In the genomic region with DNA sequence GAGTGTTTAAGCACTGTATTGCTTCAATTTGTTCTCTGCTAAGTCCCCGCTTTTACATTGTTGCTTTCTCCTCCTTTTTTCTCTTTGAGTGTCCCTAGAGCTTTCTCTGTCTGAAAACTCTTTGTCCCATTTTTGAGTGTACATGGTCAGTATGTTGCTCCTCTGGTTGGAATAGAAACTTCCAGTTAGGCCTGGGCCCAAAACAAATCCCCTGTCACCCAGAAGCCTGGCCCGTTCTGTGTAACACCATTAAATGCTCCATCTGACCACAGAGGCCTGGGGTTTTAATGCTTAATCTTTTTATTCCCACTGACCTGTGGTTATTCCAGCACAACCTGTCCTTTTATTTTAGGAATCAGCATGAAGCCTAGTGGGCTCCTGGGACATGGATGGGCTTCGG, we compare ENCODE assay signal across 17 cellular contexts. TPM values are rescaled to one million over a fixed set of nuclear protein-coding genes. Genes with fewer than 3 reads are reported as not detected.
DNase-seq lines count a peak whose midpoint lies in the region; ATAC-seq and TF ChIP-seq lines count a peak whose summit lies in the region.
"Had no signal": no experiment of that assay in that cellular context is flagged by ENCODE, and none has a peak within 500 bp of the region (broad histone marks: within the 10 kb centered on the region; RNA-seq: fewer than 3 reads in every experiment).

No MANE protein-coding gene starts in this region.

- POLR2A ChIA-PET in activated B cell treated with CpG ODN at 0.5 μM for 24 hours (lab: Charles Lee) = no interaction called here

- H3K79me2 ChIP-seq in H9 (ENCODE audit: insufficient read depth, low read length) = no peaks in the 10 kb centered on the region

- H4K5ac ChIP-seq in H9 (ENCODE audit: insufficient read length, low read depth, low read length) = no peak overlapping the region

- ATAC-seq in activated B cell treated with CpG ODN at 0.5 μM for 24 hours (ENCODE audit: low read depth) (no peak), GM18870 (IDR thresholded peaks at IDR 0.05; ENCODE audit: unreplicated experiment) (no peak)
- ATAC-seq in stimulated activated memory B cell treated with anti-CD40 and anti-IgM and Interleukin-4, amounts not matched to agents 10 μg/mL and 1 μg/mL and 100 μg/mL, for 72 hours = no peak

- no peaks in the 10 kb centered on the region for H3K27me3 ChIP-seq in endodermal cell (ENCODE audit: control insufficient read depth, insufficient read depth, low read length, poor library complexity, severe bottlenecking)
- H3K27me3 ChIP-seq in H9 (ENCODE audit: insufficient read depth, low read length) = no peaks in the 10 kb centered on the region
- H3K27me3 ChIP-seq: Peyer's patch had no signal

- H3K9ac ChIP-seq in endodermal cell (ENCODE audit: extremely low read depth, low read length, poor library complexity, severe bottlenecking) = no peak overlapping the region
- H3K9ac ChIP-seq in H9 (ENCODE audit: extremely low read depth, insufficient read length, low read length) = no peak overlapping the region
- H3K9ac ChIP-seq: KMS-11 had no signal

- no peaks in the 10 kb centered on the region for H4K20me1 ChIP-seq in H9 (ENCODE audit: control insufficient read depth, insufficient read depth, insufficient read length)

- H2BK120ac ChIP-seq in H9 (ENCODE audit: low read depth, low read length, poor library complexity, severe bottlenecking) = no peak overlapping the region

- no peaks in the 10 kb centered on the region for H3K36me3 ChIP-seq in endodermal cell (ENCODE audit: control insufficient read depth, insufficient read depth, low read length)
- H3K36me3 ChIP-seq: Peyer's patch had no signal

- no peaks in the 10 kb centered on the region for H3K36me3 Mint-ChIP-seq in activated B cell treated with CpG ODN at 0.5 μM for 24 hours (ENCODE audit: low read depth)
- peaks cover 4% of the 10 kb centered on the region for H3K36me3 Mint-ChIP-seq in glutamatergic neuron (ENCODE audit: unreplicated experiment)
- no peaks in the 10 kb centered on the region for H3K36me3 Mint-ChIP-seq in stimulated activated memory B cell treated with anti-CD40 and anti-IgM and Interleukin-4, amounts not matched to agents 10 μg/mL and 1 μg/mL and 100 μg/mL, for 72 hours
- no peaks in the 10 kb centered on the region for H3K36me3 Mint-ChIP-seq in endodermal cell (ENCODE audit: low read depth)
- H3K36me3 Mint-ChIP-seq in H9 (ENCODE audit: insufficient read depth in 1 of 3, low read depth in 3 of 3) = no peaks in the 10 kb centered on the region
- H3K36me3 Mint-ChIP-seq: CD4-positive, CD25-positive, alpha-beta regulatory T cell had no signal

- H3K9me3 Mint-ChIP-seq in activated B cell treated with CpG ODN at 0.5 μM for 24 hours (no peaks in the 10 kb centered on the region), glutamatergic neuron (ENCODE audit: unreplicated experiment) (peaks cover 3% of the 10 kb centered on the region), endodermal cell (no peaks in the 10 kb centered on the region), H9 (no peaks in the 10 kb centered on the region; a peak in 1 of 5 replicates)
- no peaks in the 10 kb centered on the region for H3K9me3 Mint-ChIP-seq in stimulated activated memory B cell treated with anti-CD40 and anti-IgM and Interleukin-4, amounts not matched to agents 10 μg/mL and 1 μg/mL and 100 μg/mL, for 72 hours
- H3K9me3 Mint-ChIP-seq: HFFc6 had no signal

- H3K18ac ChIP-seq in H9 (ENCODE audit: insufficient read length, low read depth, low read length) = no peak overlapping the region

- H3K4me2 ChIP-seq in H9 (ENCODE audit: insufficient read depth, insufficient read length, low read length) = no peak overlapping the region
- H3K4me2 ChIP-seq: KMS-11 had no signal

- no peak overlapping the region for H3T11ph ChIP-seq in H9 (ENCODE audit: low read length)

- H3K4me3 ChIP-seq in endodermal cell (ENCODE audit: low read length) = no peak overlapping the region
- H3K4me3 ChIP-seq: Peyer's patch had no signal

- H2BK12ac ChIP-seq in H9 (ENCODE audit: insufficient read length, low read depth, low read length) = no peak overlapping the region

- CTCF ChIA-PET in activated B cell treated with CpG ODN at 0.5 μM for 24 hours (lab: Charles Lee) = interaction anchor here (1.1 kb wide), 1 partner anchor 49 kb away, joined by 3 read pairs; no protein-coding TSS in a partner anchor

- H3K9me3 ChIP-seq in endodermal cell (ENCODE audit: control insufficient read depth, low read length) (no peaks in the 10 kb centered on the region), H9 (ENCODE audit: control insufficient read depth, low read depth, low read length) (no peaks in the 10 kb centered on the region)
- H3K9me3 ChIP-seq: Caco-2, Peyer's patch had no signal

- H3K4me3 Mint-ChIP-seq in activated B cell treated with CpG ODN at 0.5 μM for 24 hours (no peak overlapping the region), glutamatergic neuron (ENCODE audit: unreplicated experiment) (no peak overlapping the region), endodermal cell (no peak overlapping the region), H9 (no peak overlapping the region)
- H3K4me3 Mint-ChIP-seq in stimulated activated memory B cell treated with anti-CD40 and anti-IgM and Interleukin-4, amounts not matched to agents 10 μg/mL and 1 μg/mL and 100 μg/mL, for 72 hours = no peak overlapping the region
- H3K4me3 Mint-ChIP-seq: CD4-positive, CD25-positive, alpha-beta regulatory T cell; HFFc6 had no signal

- peaks cover 7% of the 10 kb centered on the region for H3K4me1 ChIP-seq in endodermal cell (ENCODE audit: control insufficient read depth, insufficient read depth, low read length)
- no peaks in the 10 kb centered on the region for H3K4me1 ChIP-seq in H9 (ENCODE audit: insufficient read depth, low read length)
- H3K4me1 ChIP-seq: Peyer's patch had no signal

- H3K4ac ChIP-seq in H9 (ENCODE audit: low read depth, low read length) = no peak overlapping the region

- intact Hi-C loops in activated B cell treated with CpG ODN at 0.5 μM for 24 hours (cut with micrococcal nuclease) = no loop called here

- H3K23me2 ChIP-seq in H9 (ENCODE audit: insufficient read length, low read depth, low read length, poor library complexity, severe bottlenecking) = no peaks in the 10 kb centered on the region

- H3K27me3 Mint-ChIP-seq in activated B cell treated with CpG ODN at 0.5 μM for 24 hours = peaks cover 15% of the 10 kb centered on the region
- peaks cover 9% of the 10 kb centered on the region for H3K27me3 Mint-ChIP-seq in glutamatergic neuron (ENCODE audit: unreplicated experiment)
- H3K27me3 Mint-ChIP-seq in stimulated activated memory B cell treated with anti-CD40 and anti-IgM and Interleukin-4, amounts not matched to agents 10 μg/mL and 1 μg/mL and 100 μg/mL, for 72 hours = peaks cover 4% of the 10 kb centered on the region
- no peaks in the 10 kb centered on the region for H3K27me3 Mint-ChIP-seq in endodermal cell (ENCODE audit: insufficient read depth)
- H3K27me3 Mint-ChIP-seq in H9 (ENCODE audit: low read depth) = no peaks in the 10 kb centered on the region
- H3K27me3 Mint-ChIP-seq: CD4-positive, CD25-positive, alpha-beta regulatory T cell had no signal

- H4K8ac ChIP-seq in H9 (replicated peaks; ENCODE audit: insufficient read length, low read depth, low read length) = no peak overlapping the region

- H3K27ac Mint-ChIP-seq in activated B cell treated with CpG ODN at 0.5 μM for 24 hours = peak overlapping the region; percentile 65
- H3K27ac Mint-ChIP-seq in glutamatergic neuron (ENCODE audit: unreplicated experiment) = peak overlapping the region; percentile 24
- peak overlapping the region; percentile 18 for H3K27ac Mint-ChIP-seq in stimulated activated memory B cell treated with anti-CD40 and anti-IgM and Interleukin-4, amounts not matched to agents 10 μg/mL and 1 μg/mL and 100 μg/mL, for 72 hours
- no peak overlapping the region for H3K27ac Mint-ChIP-seq in endodermal cell
- H3K27ac Mint-ChIP-seq in H9 = no peak overlapping the region
- H3K27ac Mint-ChIP-seq: CD4-positive, CD25-positive, alpha-beta regulatory T cell; HFFc6 had no signal

- TF ChIP-seq CTCF in C4-2B (conservative IDR thresholded peaks at IDR 0.05) (no peak), activated B cell treated with CpG ODN at 0.5 μM for 24 hours (IDR thresholded peaks at IDR 0.05) (no peak), glutamatergic neuron (IDR thresholded peaks at IDR 0.05; ENCODE audit: partially characterized antibody, unreplicated experiment) (no peak), endodermal cell (conservative IDR thresholded peaks at IDR 0.05) (no peak), H9 (conservative IDR thresholded peaks at IDR 0.05) (no peak)

- H3K14ac ChIP-seq in H9 (ENCODE audit: insufficient read depth, low read length) = no peak overlapping the region

- no peaks in the 10 kb centered on the region for H3K79me1 ChIP-seq in H9 (ENCODE audit: insufficient read depth, low read depth, low read length, poor library complexity, severe bottlenecking)

- H2AK5ac ChIP-seq in H9 (ENCODE audit: insufficient read length, low read length) = no peak overlapping the region

- 95 to 100% methylated on average over 1 to 3 of the region's 3 CpGs for WGBS in endodermal cell (ENCODE audit: insufficient coverage in 1 of 2, insufficient read length in 1 of 2), 2 experiments
- no CpG with 5 or more reads among the region's 3 CpGs for WGBS in H9 (ENCODE audit: extremely low coverage, insufficient read length, low lambda C conversion rate)

- H2BK20ac ChIP-seq in H9 (ENCODE audit: low read depth, low read length, poor library complexity, severe bottlenecking) = no peak overlapping the region

- H3K27ac ChIP-seq in C4-2B (0 out of 2 replicates have a peak overlapping the region, but pooled peaks have one; percentile 13), endodermal cell (ENCODE audit: low read depth, low read length) (no peak overlapping the region), H9 (ENCODE audit: insufficient read length, low read depth, low read length) (no peak overlapping the region)
- H3K27ac ChIP-seq: KMS-11, Peyer's patch had no signal

- H2BK5ac ChIP-seq in H9 (ENCODE audit: insufficient read length, low read length) = no peak overlapping the region

- H2BK15ac ChIP-seq in H9 (ENCODE audit: low read depth, low read length) = no peak overlapping the region

- no peak overlapping the region for H4K91ac ChIP-seq in H9 (ENCODE audit: insufficient read length, low read depth, low read length)

- peaks cover 15% of the 10 kb centered on the region for H3K4me1 Mint-ChIP-seq in activated B cell treated with CpG ODN at 0.5 μM for 24 hours
- H3K4me1 Mint-ChIP-seq in glutamatergic neuron (ENCODE audit: low read depth, unreplicated experiment) = peaks cover 39% of the 10 kb centered on the region
- peaks cover 19% of the 10 kb centered on the region for H3K4me1 Mint-ChIP-seq in stimulated activated memory B cell treated with anti-CD40 and anti-IgM and Interleukin-4, amounts not matched to agents 10 μg/mL and 1 μg/mL and 100 μg/mL, for 72 hours
- peaks cover 27% of the 10 kb centered on the region for H3K4me1 Mint-ChIP-seq in endodermal cell
- peaks cover 7 to 12% of the 10 kb centered on the region in 2 experiments for H3K4me1 Mint-ChIP-seq in H9

- no peak overlapping the region for H3K23ac ChIP-seq in H9 (ENCODE audit: insufficient read length, low read depth, low read length)

- H3K56ac ChIP-seq in H9 (ENCODE audit: insufficient read length, low read depth, low read length) = no peak overlapping the region

- no peak for DNase-seq in activated B cell treated with CpG ODN at 0.5 μM for 24 hours
- DNase-seq in glutamatergic neuron = no peak
- no peak for DNase-seq in endodermal cell
- DNase-seq in H9 = no peak
- no peak for DNase-seq in NOMO-1 treated with DMSO at 0.1 percent for 48 hours (lab: John Stamatoyannopoulos, UW; ENCODE audit: unreplicated experiment)
- DNase-seq: ACHN, AML-193, HFFc6, NCI-H1092, NCI-H2081 treated with DMSO at 0.1 percent for 48 hours had no signal

- no peak overlapping the region for H2AFZ ChIP-seq in H9 (ENCODE audit: low read length)

RNA-seq across cellular contexts. Expression of a gene that starts 28.3 kb away (rescaled TPM):
- 0.07 TPM in 1 of 2 replicates, not detected in the other for total RNA-seq in activated B cell treated with CpG ODN at 0.5 μM for 24 hours
- 301 TPM for total RNA-seq in glutamatergic neuron (ENCODE audit: unreplicated experiment)
- total RNA-seq in endodermal cell = 10 to 100 TPM; 27.7 to 45.9 TPM
- 38.0 TPM for polyA plus RNA-seq in endodermal cell (2013, experiment 1 of 2)
- polyA plus RNA-seq in endodermal cell (2013, experiment 2 of 2) = 41.3 TPM
- 5.0 and 5.7 TPM in 2 replicates for total RNA-seq in H9 (2021)
- total RNA-seq: CD4-positive, CD25-positive, alpha-beta regulatory T cell had no signal
- polyA plus RNA-seq: CD4-positive, CD25-positive, alpha-beta regulatory T cell had no signal

Comparison
In these comparisons a context has a peak if more than half of its experiments do, and no peak if none do; other contexts are left out.
1. H3K27ac Mint-ChIP-seq: peak in activated B cell treated with CpG ODN at 0.5 μM for 24 hours (single experiment), glutamatergic neuron (single experiment) and stimulated activated memory B cell treated with anti-CD40 and anti-IgM and Interleukin-4, amounts not matched to agents 10 μg/mL and 1 μg/mL and 100 μg/mL, for 72 hours (single experiment); none in endodermal cell (single experiment) and H9 (0 of 3).